Comparison of ENCODE assay signal across 1 cellular context in genomic region chr2:100952512-100952911, GRCh38.
TF ChIP-seq lines count a peak whose summit lies in the region.

No MANE protein-coding gene starts in this region.

TF ChIP-seq in endothelial cell of umbilical vein, 7 proteins besides CTCF, POLR2A, EP300 and RAD21:
- TF ChIP-seq JUN (IDR thresholded peaks at IDR 0.05; ENCODE audit: borderline replicate concordance, insufficient read depth, insufficient read length, low read depth), result no peak
- TF ChIP-seq MYC (IDR thresholded peaks at IDR 0.05; ENCODE audit: low read depth, low read length), result no peak
- TF ChIP-seq POLR2AphosphoS5 (IDR thresholded peaks at IDR 0.05; ENCODE audit: insufficient read depth, low read depth, low read length), result no peak
- no peak for TF ChIP-seq EZH2 (IDR thresholded peaks at IDR 0.05; ENCODE audit: borderline replicate concordance, low read depth, low read length, severe bottlenecking)
